16 cellular contexts compared by ENCODE assay signal in the genomic region with DNA sequence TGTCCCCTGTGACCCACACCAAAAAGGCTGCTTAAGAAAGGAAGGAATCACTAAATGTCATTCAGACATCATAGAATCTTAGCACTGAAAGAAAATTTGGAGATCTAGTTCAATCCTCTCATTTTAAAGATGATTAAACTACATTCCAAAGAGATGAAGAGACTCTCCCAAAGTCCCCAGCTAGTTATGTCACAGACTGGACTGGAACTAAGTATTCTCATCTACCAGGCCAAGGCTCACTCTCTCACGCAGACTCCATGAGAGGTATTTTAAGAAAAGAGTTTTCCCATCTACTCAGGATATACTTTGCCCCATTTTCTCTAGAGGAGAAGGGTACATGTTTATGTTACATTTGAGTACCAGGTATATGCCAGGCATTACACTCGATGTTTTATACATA. TPM values are rescaled to one million over a fixed set of nuclear protein-coding genes. Genes with fewer than 3 reads are reported as not detected.
DNase-seq lines count a peak whose midpoint lies in the region; ATAC-seq and TF ChIP-seq lines count a peak whose summit lies in the region.
"Had no signal": no experiment of that assay in that cellular context is flagged by ENCODE, and none has a peak within 500 bp of the region (broad histone marks: within the 10 kb centered on the region; RNA-seq: fewer than 3 reads in every experiment).

No MANE protein-coding gene starts in this region.

- no peaks in the 10 kb centered on the region for H3K79me2 ChIP-seq in osteoblast (ENCODE audit: insufficient read depth, low read length)

- TF ChIP-seq POLR2A in body of pancreas (IDR thresholded peaks at IDR 0.05), result no peak

- TF ChIP-seq CTCF in HFFc6 (IDR thresholded peaks at IDR 0.05) (no peak), chondrocyte (IDR thresholded peaks at IDR 0.05) (no peak), osteoblast (IDR thresholded peaks at IDR 0.05; ENCODE audit: extremely low read depth, low read depth, low read length) (no peak), body of pancreas (IDR thresholded peaks at IDR 0.05) (no peak)

- H3K27me3 ChIP-seq in osteoblast (ENCODE audit: insufficient read depth, low read length), result no peaks in the 10 kb centered on the region
- H3K27me3 ChIP-seq in body of pancreas, result no peaks in the 10 kb centered on the region

- H3K9me3 Mint-ChIP-seq in HFFc6, result no peaks in the 10 kb centered on the region
- H3K9me3 Mint-ChIP-seq in chondrocyte (ENCODE audit: low read depth), result no peaks in the 10 kb centered on the region
- H3K9me3 Mint-ChIP-seq: CD4-positive, alpha-beta memory T cell had no signal

- H3K9me3 ChIP-seq in osteoblast (ENCODE audit: low read depth, low read length), result no peaks in the 10 kb centered on the region
- H3K9me3 ChIP-seq in body of pancreas, result no peaks in the 10 kb centered on the region
- H3K9me3 ChIP-seq: BE2C had no signal

- H3K4me1 ChIP-seq in osteoblast (ENCODE audit: insufficient read depth, low read length) (peaks cover 29% of the 10 kb centered on the region), body of pancreas (no peaks in the 10 kb centered on the region)
- H3K4me1 ChIP-seq: BE2C had no signal

- no peaks in the 10 kb centered on the region for H3K36me3 Mint-ChIP-seq in HFFc6 (ENCODE audit: low read depth)
- H3K36me3 Mint-ChIP-seq in chondrocyte (ENCODE audit: low read depth), result no peaks in the 10 kb centered on the region
- H3K36me3 Mint-ChIP-seq: CD4-positive, alpha-beta memory T cell had no signal

- DNase-seq in AG20443 (ENCODE audit: low spot score) (peak; percentile 54), HFFc6 (no peak), chondrocyte (ENCODE audit: low spot score) (no peak), osteoblast (ENCODE audit: insufficient read length, low spot score, missing footprints) (no peak), body of pancreas (no peak), sciatic nerve (ENCODE audit: low spot score) (no peak)
- DNase-seq in activated CD4-positive, CD25-positive, alpha-beta regulatory T cell treated with anti-CD3 and anti-CD28 coated beads, Interleukin-2, amount 50 U/mL, for 72 hours, result no peak
- DNase-seq: DMS79, NCI-H1048, PC-9 had no signal

- peaks cover 26% of the 10 kb centered on the region for H3K4me1 Mint-ChIP-seq in HFFc6 (ENCODE audit: low read depth)
- peaks cover 8% of the 10 kb centered on the region for H3K4me1 Mint-ChIP-seq in chondrocyte (ENCODE audit: low read depth)
- H3K4me1 Mint-ChIP-seq: CD4-positive, alpha-beta memory T cell had no signal

- peak overlapping the region; percentile 67 for H3K27ac ChIP-seq in osteoblast (ENCODE audit: low read depth, low read length)
- H3K27ac ChIP-seq in body of pancreas, result no peak overlapping the region
- H3K27ac ChIP-seq: PC-9 had no signal

- H3K36me3 ChIP-seq in osteoblast (ENCODE audit: insufficient read depth, low read length) (no peaks in the 10 kb centered on the region), body of pancreas (replicated peaks in 1 of 2; ENCODE audit: insufficient read depth in 1 of 2, low read depth in 2 of 2) (no peaks in the 10 kb centered on the region)
- H3K36me3 ChIP-seq: BE2C had no signal

- H3K27ac Mint-ChIP-seq in HFFc6 (peak overlapping the region; percentile 22), chondrocyte (ENCODE audit: unreplicated experiment) (peak overlapping the region; percentile 37)

- peak overlapping the region; percentile 21 for H2AFZ ChIP-seq in osteoblast (ENCODE audit: low read length)
- H2AFZ ChIP-seq: PC-9 had no signal

- no peak for ATAC-seq in body of pancreas
- ATAC-seq in HG02938 (IDR thresholded peaks at IDR 0.05; ENCODE audit: unreplicated experiment), result no peak
- no peak for ATAC-seq in sciatic nerve

- H3K4me2 ChIP-seq in osteoblast (ENCODE audit: insufficient read depth, low read length), result peak overlapping the region; percentile 30
- H3K4me2 ChIP-seq: PC-9 had no signal

- intact Hi-C loops in body of pancreas (cut with DNase I) (no loop called here), sciatic nerve (cut with DNase I) (loop anchor here (10.0 kb wide), 1 partner anchor 740 kb away; no protein-coding TSS in a partner anchor)

- H3K4me3 ChIP-seq in osteoblast (ENCODE audit: insufficient read depth, low read length) (no peak overlapping the region), body of pancreas (no peak overlapping the region)
- H3K4me3 ChIP-seq: K562, PC-9 had no signal

- H3K27me3 Mint-ChIP-seq in HFFc6 (ENCODE audit: insufficient read depth) (no peaks in the 10 kb centered on the region), chondrocyte (ENCODE audit: low read depth) (no peaks in the 10 kb centered on the region)

- peak overlapping the region; percentile 0; the same call in 1 of the 2 replicates for H3K4me3 Mint-ChIP-seq in HFFc6
- no peak overlapping the region for H3K4me3 Mint-ChIP-seq in chondrocyte (ENCODE audit: unreplicated experiment)
- H3K4me3 Mint-ChIP-seq: CD4-positive, alpha-beta memory T cell had no signal

- WGBS in body of pancreas, 2 donors, result 53 to 61% methylated on average over 2 of the region's 2 CpGs

- H4K20me1 ChIP-seq in osteoblast (ENCODE audit: insufficient read depth, low read length), result no peaks in the 10 kb centered on the region

RNA-seq across cellular contexts. Expression of a gene that starts 6.9 kb away (rescaled TPM):
- total RNA-seq in HFFc6 (2021; fragmentation: NEBNext Ultra II Directional; extraction: Animal tissue kit (Norgen Biotek cat#: 25700)), result not detected
- total RNA-seq in chondrocyte (not detected in 3 replicates), osteoblast (not detected in 2 replicates), body of pancreas (not detected), sciatic nerve (not detected)
- total RNA-seq: A673; CD4-positive, alpha-beta memory T cell; K562; PC-9; SK-MEL-5 had no signal
